ENCODE assay signal across 22 cellular contexts in the genomic region with DNA sequence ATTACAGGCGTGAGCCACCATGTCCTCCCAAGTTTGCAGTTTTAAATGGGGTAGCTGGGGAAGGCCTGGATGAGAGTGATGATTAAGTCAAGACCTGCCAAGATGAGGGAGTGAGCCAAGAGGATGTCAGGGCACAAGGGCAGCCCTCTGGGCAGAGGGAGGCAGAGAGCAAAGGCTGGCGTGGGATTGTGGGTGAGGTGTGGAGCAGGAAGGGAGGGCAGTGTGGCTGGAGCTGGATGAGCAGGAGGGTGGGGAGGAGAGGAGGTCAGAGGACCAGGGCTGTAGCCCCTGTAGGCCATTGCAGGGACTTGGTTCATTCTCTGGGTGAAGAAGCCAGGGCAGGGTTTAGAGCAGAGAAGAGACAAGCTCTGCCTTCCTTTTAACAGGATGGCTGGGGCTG.
"Had no signal": no experiment of that assay in that cellular context is flagged by ENCODE, and none has a peak within 500 bp of the region (broad histone marks: within the 10 kb centered on the region; RNA-seq: fewer than 3 reads in every experiment).

No MANE protein-coding gene starts in this region.

- H3K4me3 ChIP-seq: dorsolateral prefrontal cortex, esophagus muscularis mucosa, gastrocnemius medialis, heart right ventricle, lung, spleen, stomach, thoracic aorta, transverse colon had no signal

- H3K9me3 ChIP-seq: esophagus muscularis mucosa, gastrocnemius medialis, heart right ventricle, neutrophil, spleen, stomach, thoracic aorta, transverse colon had no signal

- H3K36me3 ChIP-seq: esophagus muscularis mucosa, gastrocnemius medialis, heart right ventricle, neutrophil, spleen, stomach, thoracic aorta, transverse colon had no signal

- H3K27ac ChIP-seq: dorsolateral prefrontal cortex, esophagus muscularis mucosa, gastrocnemius medialis, heart right ventricle, neutrophil, spleen, stomach, thoracic aorta, transverse colon had no signal

- H3K27me3 ChIP-seq: dorsolateral prefrontal cortex, esophagus muscularis mucosa, gastrocnemius medialis, heart right ventricle, stomach, transverse colon had no signal

- DNase-seq: cortex of kidney; dorsolateral prefrontal cortex; effector CD8-positive, alpha-beta T cell; gastrocnemius medialis; heart right ventricle; islet precursor cell; mesenchymal stem cell; naive B cell; spleen; stimulated activated CD4-positive, alpha-beta T cell treated with anti-CD3 and anti-CD28 coated beads, Interleukin-15, amount 100 ng/mL, for 24 hours; stimulated activated CD4-positive, alpha-beta T cell treated with anti-CD3 and anti-CD28 coated beads, Interleukin-1b, Interleukin-23, amount 100 ng/mL, for 48 hours; stimulated activated CD4-positive, alpha-beta T cell treated with anti-CD3 and anti-CD28 coated beads, Interleukin-4, amount 100 ng/mL, for 24 hours; stimulated activated naive B cell treated with anti-CD40 and anti-IgM and Interleukin-4, amounts not matched to agents 10 μg/mL and 1 μg/mL and 100 μg/mL, for 72 hours; stomach; substantia nigra; transverse colon had no signal

- ATAC-seq: gastrocnemius medialis; left lobe of liver; sciatic nerve; stimulated activated naive B cell treated with anti-CD40 and anti-IgM and Interleukin-4, amounts not matched to agents 10 μg/mL and 1 μg/mL and 100 μg/mL, for 72 hours had no signal

- H3K4me1 ChIP-seq: gastrocnemius medialis, transverse colon had no signal
